8 cellular contexts compared by ENCODE assay signal in genomic region chr9:107283621-107284616, GRCh38. TPM values are rescaled to one million over a fixed set of nuclear protein-coding genes. Genes with fewer than 3 reads are reported as not detected.
DNase-seq lines count a peak whose midpoint lies in the region; ATAC-seq and TF ChIP-seq lines count a peak whose summit lies in the region.

No MANE protein-coding gene starts in this region.

- H3K27me3 ChIP-seq in KMS-11 (ENCODE audit: insufficient read depth, low read depth) (no peaks in the 10 kb centered on the region; the same call in 1 of the 2 replicates), SJCRH30 (no peaks in the 10 kb centered on the region), thyroid gland (no peaks in the 10 kb centered on the region)

- WGBS in thyroid gland, 2 donors: 0% methylated on average over 24 to 29 of the region's 55 CpGs

- H3K27ac ChIP-seq in KMS-11 (peak overlapping the region; percentile 99), SJCRH30 (peak overlapping the region; percentile 94), thyroid gland (peak overlapping the region; percentile 97 to 98 (median 98))

- no peaks in the 10 kb centered on the region for H3K27me3 Mint-ChIP-seq in activated naive CD4-positive, alpha-beta T cell treated with anti-CD3 and anti-CD28 coated beads, Interleukin-2, amount 50 U/mL, for 24 hours
- H3K27me3 Mint-ChIP-seq in osteocyte (ENCODE audit: unreplicated experiment): no peaks in the 10 kb centered on the region

- TF ChIP-seq POLR2A in thyroid gland (IDR thresholded peaks at IDR 0.05): no peak

- TF ChIP-seq CTCF in KMS-11 (conservative IDR thresholded peaks at IDR 0.05; ENCODE audit: low read depth, low read length) (no peak), osteocyte (IDR thresholded peaks at IDR 0.05) (no peak), thyroid gland (IDR thresholded peaks at IDR 0.05) (no peak)

- peak overlapping the region; percentile 89 for H3K4me2 ChIP-seq in KMS-11

- peak overlapping the region; percentile 99 for H3K27ac Mint-ChIP-seq in activated naive CD4-positive, alpha-beta T cell treated with anti-CD3 and anti-CD28 coated beads, Interleukin-2, amount 50 U/mL, for 24 hours
- H3K27ac Mint-ChIP-seq in osteocyte (ENCODE audit: unreplicated experiment): peak overlapping the region; percentile 91

- H4K20me1 ChIP-seq in KMS-11 (ENCODE audit: insufficient read depth): peaks cover 40% of the 10 kb centered on the region

- H3K9me3 ChIP-seq in SJCRH30 (replicated peaks) (no peaks in the 10 kb centered on the region), thyroid gland (no peaks in the 10 kb centered on the region)

- H3K4me1 Mint-ChIP-seq in activated naive CD4-positive, alpha-beta T cell treated with anti-CD3 and anti-CD28 coated beads, Interleukin-2, amount 50 U/mL, for 24 hours: peaks cover 57% of the 10 kb centered on the region
- H3K4me1 Mint-ChIP-seq in osteocyte (ENCODE audit: unreplicated experiment): peaks cover 43% of the 10 kb centered on the region

- intact Hi-C loops in Right ventricle myocardium inferior (cut with DNase I) (no loop called here), thyroid gland (cut with DNase I) (no loop called here)

- no peaks in the 10 kb centered on the region for H3K9me3 Mint-ChIP-seq in activated naive CD4-positive, alpha-beta T cell treated with anti-CD3 and anti-CD28 coated beads, Interleukin-2, amount 50 U/mL, for 24 hours
- no peaks in the 10 kb centered on the region for H3K9me3 Mint-ChIP-seq in osteocyte (ENCODE audit: unreplicated experiment)

- H3K36me3 ChIP-seq in KMS-11 (ENCODE audit: insufficient read depth): no peaks in the 10 kb centered on the region
- peaks cover 6% of the 10 kb centered on the region for H3K36me3 ChIP-seq in SJCRH30
- no peaks in the 10 kb centered on the region for H3K36me3 ChIP-seq in thyroid gland

- ATAC-seq in GM21825 (IDR thresholded peaks at IDR 0.05; ENCODE audit: unreplicated experiment) (peak; percentile 44), Right ventricle myocardium inferior (peak; percentile 21)

- H2AFZ ChIP-seq in KMS-11 (ENCODE audit: low read depth): peak overlapping the region; percentile 60

- H3K4me3 ChIP-seq in KMS-11 (IDR thresholded peaks at IDR 0.05; ENCODE audit: insufficient read depth, low read depth, low read length) (no peak overlapping the region), SJCRH30 (peak overlapping the region; percentile 97), thyroid gland (replicated peaks in 1 of 3) (peak overlapping the region; percentile 74 to 99 (median 97))

- H3K36me3 Mint-ChIP-seq in activated naive CD4-positive, alpha-beta T cell treated with anti-CD3 and anti-CD28 coated beads, Interleukin-2, amount 50 U/mL, for 24 hours: no peaks in the 10 kb centered on the region
- peaks cover 1% of the 10 kb centered on the region for H3K36me3 Mint-ChIP-seq in osteocyte (ENCODE audit: unreplicated experiment)

- DNase-seq in EL (peak; percentile 77), SJCRH30 (peak; percentile 82 to 89), Right ventricle myocardium inferior (ENCODE audit: missing footprints) (peak; percentile 89), osteocyte (ENCODE audit: extremely low spot score, unreplicated experiment) (no peak), thyroid gland (peak; percentile 82 to 86)

- H3K4me1 ChIP-seq in KMS-11 (ENCODE audit: low read depth, poor library complexity, severe bottlenecking): peaks cover 54% of the 10 kb centered on the region
- peaks cover 2% of the 10 kb centered on the region; the same call in 1 of the 2 replicates for H3K4me1 ChIP-seq in SJCRH30
- H3K4me1 ChIP-seq in thyroid gland: peaks cover 23 to 35% of the 10 kb centered on the region in 2 donors

- H3K9ac ChIP-seq in KMS-11: peak overlapping the region; percentile 100

- peaks cover 56% of the 10 kb centered on the region for H3K79me2 ChIP-seq in KMS-11 (ENCODE audit: insufficient read depth, low read depth)

- H3K4me3 Mint-ChIP-seq in activated naive CD4-positive, alpha-beta T cell treated with anti-CD3 and anti-CD28 coated beads, Interleukin-2, amount 50 U/mL, for 24 hours: peak overlapping the region; percentile 99
- H3K4me3 Mint-ChIP-seq in osteocyte (ENCODE audit: unreplicated experiment): peak overlapping the region; percentile 95

RNA-seq across cellular contexts. Expression of gene RAD23B, which starts 0.8 kb away (rescaled TPM):
- total RNA-seq in SJCRH30 (2014; rRNA removed; shearing (Covaris generic)): 143 and 146 TPM in 2 replicates
- total RNA-seq in Right ventricle myocardium inferior: 110 TPM
- total RNA-seq in osteocyte: 125 and 126 TPM in 2 replicates
- 10 to 100 TPM; 68.6 to 85.7 (median 81.0) TPM for total RNA-seq in thyroid gland
